13 cellular contexts compared by ENCODE assay signal in genomic region chr12:95764848-95765247, GRCh38. TPM values are rescaled to one million over a fixed set of nuclear protein-coding genes. Genes with fewer than 3 reads are reported as not detected.
"Had no signal": no experiment of that assay in that cellular context is flagged by ENCODE, and none has a peak within 500 bp of the region (broad histone marks: within the 10 kb centered on the region; RNA-seq: fewer than 3 reads in every experiment).

No MANE protein-coding gene starts in this region.

- H3K4me3 ChIP-seq: cardiac muscle cell, dorsolateral prefrontal cortex, sigmoid colon, thyroid gland had no signal

- H3K27ac ChIP-seq: cardiac muscle cell, dorsolateral prefrontal cortex, sigmoid colon, thyroid gland had no signal

- H3K4me1 ChIP-seq: thyroid gland had no signal

- H3K9me3 ChIP-seq: sigmoid colon, thyroid gland had no signal

- DNase-seq: activated B cell treated with CpG ODN at 0.5 μM for 24 hours; activated CD4-positive, alpha-beta memory T cell treated with anti-CD3 and anti-CD28 coated beads for 36 hours; activated CD4-positive, alpha-beta T cell treated with anti-CD3 and anti-CD28 coated beads for 4 hours; dorsolateral prefrontal cortex; foreskin melanocyte; kidney; naive thymus-derived CD8-positive, alpha-beta T cell; sigmoid colon; stimulated activated CD4-positive, alpha-beta T cell treated with anti-CD3 and anti-CD28 coated beads, Interleukin-4, amount 100 ng/mL, for 4 hours; stimulated activated naive B cell treated with anti-CD40 and anti-IgM and Interleukin-4, amounts not matched to agents 10 μg/mL and 1 μg/mL and 100 μg/mL, for 72 hours; thyroid gland had no signal

- ATAC-seq: left lobe of liver; naive thymus-derived CD8-positive, alpha-beta T cell; stimulated activated naive B cell treated with anti-CD40 and anti-IgM and Interleukin-4, amounts not matched to agents 10 μg/mL and 1 μg/mL and 100 μg/mL, for 72 hours had no signal

- H3K36me3 ChIP-seq: cardiac muscle cell, sigmoid colon, thyroid gland had no signal

- H3K27me3 ChIP-seq: dorsolateral prefrontal cortex, sigmoid colon, thyroid gland had no signal

RNA-seq across cellular contexts. Expression of gene NTN4, which starts 25.7 kb away (rescaled TPM):
- total RNA-seq: naive thymus-derived CD8-positive, alpha-beta T cell had no signal
- polyA plus RNA-seq: naive thymus-derived CD8-positive, alpha-beta T cell had no signal
